In the genomic region with DNA sequence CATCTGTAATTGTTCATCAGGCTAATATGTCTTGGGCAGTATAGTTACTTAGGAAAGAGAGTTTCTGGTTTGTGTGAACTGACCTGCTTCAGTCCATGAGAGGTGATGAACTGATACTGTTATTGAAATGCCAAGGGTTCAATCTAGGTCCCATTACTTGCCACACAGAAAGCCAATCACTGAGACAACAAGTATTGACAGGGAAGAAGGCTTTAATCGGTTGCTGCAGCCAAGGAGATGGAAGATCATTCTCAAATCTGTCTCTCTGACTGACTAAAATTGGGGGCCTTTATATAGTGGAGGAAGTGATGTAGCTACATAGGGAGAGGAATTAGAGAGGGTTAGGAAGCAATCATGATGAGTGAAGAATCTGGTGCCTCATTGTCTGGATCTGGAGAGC, we compare ENCODE assay signal across 29 cellular contexts.
"Had no signal": no experiment of that assay in that cellular context is flagged by ENCODE, and none has a peak within 500 bp of the region (broad histone marks: within the 10 kb centered on the region; RNA-seq: fewer than 3 reads in every experiment).

No MANE protein-coding gene starts in this region.

- FAIRE-seq: colon had no signal

- H3K27me3 ChIP-seq: adrenal gland, SJCRH30 had no signal

- H3K27ac ChIP-seq: adrenal gland, RWPE1, SJCRH30, WERI-Rb-1 had no signal

- H3K4me2 ChIP-seq: SK-N-SH had no signal

- ATAC-seq: activated CD4-positive, alpha-beta T cell treated with anti-CD3 and anti-CD28 coated beads for 36 hours; activated CD8-positive, alpha-beta T cell treated with anti-CD3 and anti-CD28 coated beads, Interleukin-2, amount 10 ng/mL, durations not matched to agents 7 days and 5 days; Panc1 had no signal

- DNase-seq: activated CD4-positive, alpha-beta T cell treated with anti-CD3 and anti-CD28 coated beads for 36 hours; activated CD4-positive, alpha-beta T cell treated with anti-CD3 and anti-CD28 coated beads, Interleukin-2, amount 50 U/mL, for 4 hours; activated CD8-positive, alpha-beta memory T cell treated with anti-CD3 and anti-CD28 coated beads, Interleukin-2, amount 50 U/mL, for 48 hours; activated CD8-positive, alpha-beta T cell treated with anti-CD3 and anti-CD28 coated beads, Interleukin-2, amount 10 ng/mL, durations not matched to agents 7 days and 5 days; activated naive CD4-positive, alpha-beta T cell treated with anti-CD3 and anti-CD28 coated beads, Interleukin-2, amount 50 U/mL, for 16 hours; activated naive CD8-positive, alpha-beta T cell treated with anti-CD3 and anti-CD28 coated beads, Interleukin-2, amount 10 ng/mL, durations not matched to agents 7 days and 5 days; activated T-cell treated with anti-CD3 and anti-CD28 coated beads, Interleukin-2, amount 50 U/mL, for 1 hour; adrenal gland; anterior cingulate cortex; cerebellar nuclear complex; Kasumi-1; KBM-7; NCI-H1105; NCI-H1436 treated with DMSO at 0.1 percent for 48 hours; NCI-H187 treated with DMSO at 0.1 percent for 48 hours; NCI-H2107; NCI-H2171 treated with DMSO at 0.1 percent for 48 hours; NCI-H226; NCI-H526; NCI-H82; OCI-M1; Right ventricle myocardium superior; SJCRH30; SK-N-SH; T-helper 1 cell; WERI-Rb-1 had no signal

- H3K36me3 ChIP-seq: adrenal gland, SJCRH30, WERI-Rb-1 had no signal

- H3K9me3 ChIP-seq: adrenal gland, SK-N-SH had no signal

- H3K9me2 ChIP-seq: SK-N-SH had no signal

- H3K4me3 ChIP-seq: adrenal gland, SJCRH30 had no signal

- H3K9ac ChIP-seq: SK-N-SH had no signal

- H3K4me1 ChIP-seq: adrenal gland, SJCRH30 had no signal
